In the genomic region with DNA sequence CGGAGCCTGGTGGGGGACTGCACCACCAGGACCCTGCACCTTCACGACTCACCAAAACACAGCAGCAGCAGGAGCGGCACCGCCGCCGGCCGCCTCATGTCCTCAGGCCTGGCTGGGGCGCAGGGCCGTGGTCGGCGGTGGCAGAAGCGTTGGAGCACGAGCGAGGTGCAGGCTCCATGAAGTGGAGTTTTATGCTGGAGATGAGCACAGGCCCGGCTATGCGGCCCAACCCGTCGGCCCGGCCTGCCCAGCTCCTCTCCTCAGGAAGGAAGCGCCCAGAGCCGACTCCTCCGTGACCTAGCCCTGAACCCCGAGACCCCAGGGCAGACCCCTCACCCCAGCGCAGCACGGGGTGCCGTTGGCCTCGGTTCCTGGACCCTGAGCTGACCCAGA, we compare ENCODE assay signal across 8 cellular contexts. TPM values are rescaled to one million over a fixed set of nuclear protein-coding genes. Genes with fewer than 3 reads are reported as not detected.
A peak's percentile ranks its signal among the peaks of the same experiment; 100 is the strongest.
DNase-seq lines count a peak whose midpoint lies in the region; ATAC-seq and TF ChIP-seq lines count a peak whose summit lies in the region.

Gene PRSS27, minus strand, starts transcription at position 162 of the 393 bp plus-strand sequence. Its CDS starts 64 bp downstream, at position 98.

- BruUV-seq in Calu3 (replicated peaks; lab: Mats Ljungman, UMichigan), result no TSS peak

- H3K27me3 Mint-ChIP-seq in Calu3 (ENCODE audit: unreplicated experiment), result peaks cover 36% of the 10 kb centered on the region

- H3K27me3 ChIP-seq in Peyer's patch, result no peaks in the 10 kb centered on the region
- no peaks in the 10 kb centered on the region for H3K27me3 ChIP-seq in parathyroid adenoma (ENCODE audit: control insufficient read depth, insufficient read depth, low read length)

- no peak for TF ChIP-seq POLR2A in Peyer's patch (IDR thresholded peaks at IDR 0.05)

- H3K4me3 Mint-ChIP-seq in Calu3 (ENCODE audit: low read depth, unreplicated experiment), result peak within 1 kb of the TSS; percentile 69

- peak within 1 kb of the TSS; percentile 56 to 91 (median 79) for H3K27ac ChIP-seq in Peyer's patch
- peak within 1 kb of the TSS; percentile 87 for H3K27ac ChIP-seq in parathyroid adenoma

- peaks cover 24% of the 10 kb centered on the region for H3K36me3 Mint-ChIP-seq in Calu3 (ENCODE audit: insufficient read depth, unreplicated experiment)

- peak within 1 kb of the TSS; percentile 47 for H3K4me2 ChIP-seq in parathyroid adenoma (ENCODE audit: low read length)

- intact Hi-C loops in Calu3 (cut with micrococcal nuclease; ENCODE audit: unreplicated experiment), result no loop called here

- TF ChIP-seq CTCF in Calu3 (IDR thresholded peaks at IDR 0.05; ENCODE audit: unreplicated experiment) (no peak), Peyer's patch (IDR thresholded peaks at IDR 0.05) (no peak), parathyroid adenoma (IDR thresholded peaks at IDR 0.05) (no peak), omental fat pad (IDR thresholded peaks at IDR 0.05) (no peak)

- peaks cover 0 to 24% (median 7%) of the 10 kb centered on the region in 4 donors for H3K4me1 ChIP-seq in Peyer's patch
- peaks cover 8% of the 10 kb centered on the region for H3K4me1 ChIP-seq in parathyroid adenoma

- H3K27ac Mint-ChIP-seq in Calu3 (ENCODE audit: unreplicated experiment), result peak within 1 kb of the TSS; percentile 61

- peak within 1 kb of the TSS; percentile 98 for H2AFZ ChIP-seq in parathyroid adenoma

- H3K9me3 Mint-ChIP-seq in Calu3 (ENCODE audit: low read depth, unreplicated experiment), result no peaks in the 10 kb centered on the region

- H3K36me3 ChIP-seq in Peyer's patch (no peaks in the 10 kb centered on the region), parathyroid adenoma (ENCODE audit: control insufficient read depth, insufficient read depth, low read length) (no peaks in the 10 kb centered on the region)

- H3K4me3 ChIP-seq in Peyer's patch (peak within 1 kb of the TSS; percentile 54 to 87 (median 72)), parathyroid adenoma (ENCODE audit: low read depth, low read length) (peak within 1 kb of the TSS; percentile 51)

- CTCF ChIA-PET in Calu3 (lab: Charles Lee), result no interaction called here

- H3K4me1 Mint-ChIP-seq in Calu3 (ENCODE audit: low read depth, unreplicated experiment), result peaks cover 20% of the 10 kb centered on the region

- no peaks in the 10 kb centered on the region for H3K79me2 ChIP-seq in parathyroid adenoma

- DNase-seq in Calu3 (peak; percentile 22), Peyer's patch (no peak), omental fat pad (ENCODE audit: low spot score) (no peak), NCI-H524 (lab: John Stamatoyannopoulos, UW) (no peak), DMS79 (lab: John Stamatoyannopoulos, UW) (no peak)

- H3K9ac ChIP-seq in parathyroid adenoma, result peak within 1 kb of the TSS; percentile 49

- H3K9me3 ChIP-seq in Peyer's patch, result no peaks in the 10 kb centered on the region
- H3K9me3 ChIP-seq in parathyroid adenoma (ENCODE audit: control insufficient read depth, low read length), result no peaks in the 10 kb centered on the region

- ATAC-seq in esophagus mucosa (peak; percentile 50), omental fat pad (ENCODE audit: low FRiP score) (no peak), GM21619 (IDR thresholded peaks at IDR 0.05; ENCODE audit: unreplicated experiment) (no peak)

RNA-seq across cellular contexts. Expression of gene PRSS27, which starts in this region (rescaled TPM):
- total RNA-seq in Calu3 (2022) (2.0 and 2.4 TPM in 2 replicates), Peyer's patch (1 to 10 TPM in 2 of 4 donors, not detected in 2; 1.2 TPM), esophagus mucosa (191 TPM), omental fat pad (1 to 10 TPM in 2 of 4 donors, under 1 TPM in 2; 0.65 to 1.2 (median 1.0) TPM)

Comparison
In these comparisons a context has a peak if more than half of its experiments do, and no peak if none do; other contexts are left out.
1. RNA of gene PRSS27 (total RNA-seq): 191 TPM in esophagus mucosa (single experiment); 2.0 to 2.4 TPM in Calu3, 1.2 TPM in Peyer's patch and 0.65 to 1.2 TPM in omental fat pad; every median in the first group is over 10 times any median in the second.